Comparison of ENCODE assay signal across 8 cellular contexts in genomic region chr9:36873247-36873875, GRCh38.
DNase-seq lines count a peak whose midpoint lies in the region; ATAC-seq and TF ChIP-seq lines count a peak whose summit lies in the region.

No MANE protein-coding gene starts in this region.

- no peaks in the 10 kb centered on the region for H4K20me1 ChIP-seq in SK-N-SH (ENCODE audit: insufficient read depth)

- no peak overlapping the region for H2AFZ ChIP-seq in SK-N-SH (ENCODE audit: low read depth)

- no peaks in the 10 kb centered on the region for H3K9me3 ChIP-seq in SK-N-SH
- no peaks in the 10 kb centered on the region for H3K9me3 ChIP-seq in gastrocnemius medialis

- H3K27ac Mint-ChIP-seq in activated naive CD4-positive, alpha-beta T cell treated with anti-CD3 and anti-CD28 coated beads, Interleukin-2, amount 50 U/mL, for 72 hours, result no peak overlapping the region

- no peaks in the 10 kb centered on the region for H3K9me2 ChIP-seq in SK-N-SH

- H3K9ac ChIP-seq in SK-N-SH, result no peak overlapping the region

- TF ChIP-seq RAD21 in SK-N-SH (IDR thresholded peaks at IDR 0.05; ENCODE audit: low read length), result peak; percentile 89

- H3K27ac ChIP-seq in SK-N-SH (ENCODE audit: low read depth in 2 of 2, low read length in 1 of 2), result no peak overlapping the region
- H3K27ac ChIP-seq in gastrocnemius medialis, result no peak overlapping the region

- ATAC-seq in GM18517 (IDR thresholded peaks at IDR 0.05; ENCODE audit: unreplicated experiment) (peak; percentile 66), left cardiac atrium (peak; percentile 57 to 78), gastrocnemius medialis (peak; percentile 71 to 81)
- ATAC-seq in activated naive CD4-positive, alpha-beta T cell treated with anti-CD3 and anti-CD28 coated beads, Interleukin-2, amount 50 U/mL, for 72 hours, result peak; percentile 90 to 94

- WGBS in SK-N-SH (ENCODE audit: low lambda C conversion rate), result 45% methylated on average over 7 of the region's 8 CpGs

- peak; percentile 78 for DNase-seq in AG08395 (ENCODE audit: low spot score)
- peak; percentile 63 for DNase-seq in Jurkat, Clone E6-1 (ENCODE audit: low read depth, low spot score)
- peak; percentile 86 for DNase-seq in SK-N-SH
- DNase-seq in activated naive CD4-positive, alpha-beta T cell treated with anti-CD3 and anti-CD28 coated beads, Interleukin-2, amount 50 U/mL, for 72 hours (ENCODE audit: low spot score in 2 of 2), result peak; percentile 66 to 77
- DNase-seq in left cardiac atrium, result peak; percentile 73
- peak; percentile 29 to 44 for DNase-seq in gastrocnemius medialis
- no peak for DNase-seq in mesenteric fat pad (ENCODE audit: low spot score)

- H3K79me2 ChIP-seq in SK-N-SH (ENCODE audit: insufficient read depth), result no peaks in the 10 kb centered on the region

- no peaks in the 10 kb centered on the region for H3K36me3 Mint-ChIP-seq in activated naive CD4-positive, alpha-beta T cell treated with anti-CD3 and anti-CD28 coated beads, Interleukin-2, amount 50 U/mL, for 72 hours

- intact Hi-C loops in left cardiac atrium (cut with DNase I) (no loop called here), gastrocnemius medialis (cut with DNase I; ENCODE audit: low total_unique reads) (loop anchor here (5.0 kb wide), 1 partner anchor 454 kb away; no protein-coding TSS in a partner anchor)

- TF ChIP-seq CTCF in SK-N-SH (IDR thresholded peaks at IDR 0.05) (peak; percentile 92), gastrocnemius medialis (IDR thresholded peaks at IDR 0.05 in 4 of 5, conservative IDR thresholded peaks at IDR 0.05 in 1 of 5) (peak; percentile 60 to 86 (median 75))

- H3K9me3 Mint-ChIP-seq in activated naive CD4-positive, alpha-beta T cell treated with anti-CD3 and anti-CD28 coated beads, Interleukin-2, amount 50 U/mL, for 72 hours, result no peaks in the 10 kb centered on the region

- in situ Hi-C loops in gastrocnemius medialis (cut with MboI; ENCODE audit: low sequenced_read_pairs in 4 of 4), result no loop called here

- CTCF ChIA-PET in SK-N-SH (lab: Yijun Ruan, JAX), result interaction anchor here (0.5 to 4.8 kb wide), 96 partner anchors 10 to 689 kb away, joined by 3 to 68 read pairs (median 4); partner anchors contain the start of gene ZCCHC7

- H3F3A ChIP-seq in SK-N-SH (replicated peaks; ENCODE audit: insufficient read depth), result no peaks in the 10 kb centered on the region

- POLR2A ChIA-PET in SK-N-SH (lab: Yijun Ruan, JAX), result interaction anchor here (1.1 kb wide), 1 partner anchor 247 kb away, joined by 3 read pairs; the partner anchor contains the start of gene ZCCHC7

- no peak overlapping the region for H3K4me3 ChIP-seq in Jurkat, Clone E6-1 (ENCODE audit: low read length)
- H3K4me3 ChIP-seq in SK-N-SH (ENCODE audit: low read depth in 2 of 2, low read length in 1 of 2) (no peak overlapping the region; a peak in 1 of 4 replicates), gastrocnemius medialis (no peak overlapping the region)

- H3K4me2 ChIP-seq in SK-N-SH, result no peak overlapping the region

- H3K36me3 ChIP-seq in SK-N-SH (replicated peaks in 1 of 2; ENCODE audit: control insufficient read depth in 1 of 2, insufficient read depth in 2 of 2, low read length in 1 of 2) (no peaks in the 10 kb centered on the region), gastrocnemius medialis (no peaks in the 10 kb centered on the region)

- peaks cover 18% of the 10 kb centered on the region; the same call in 1 of the 2 replicates for H3K27me3 ChIP-seq in SK-N-SH (ENCODE audit: insufficient read depth)
- no peaks in the 10 kb centered on the region for H3K27me3 ChIP-seq in gastrocnemius medialis

- no peak for TF ChIP-seq POLR2A in gastrocnemius medialis (IDR thresholded peaks at IDR 0.05)

- no peak for TF ChIP-seq EP300 in SK-N-SH (IDR thresholded peaks at IDR 0.05; ENCODE audit: borderline replicate concordance in 1 of 2, low read depth in 1 of 2, low read length in 1 of 2)

- H3K4me1 ChIP-seq in SK-N-SH (ENCODE audit: control insufficient read depth in 1 of 2, insufficient read depth in 2 of 2, low read depth in 1 of 2, low read length in 1 of 2) (peaks cover 0 to 5% of the 10 kb centered on the region in 2 experiments; a peak in 1 of 4 replicates), gastrocnemius medialis (no peaks in the 10 kb centered on the region)

TF ChIP-seq in SK-N-SH, 30 proteins besides CTCF, POLR2A, EP300 and RAD21:
- TF ChIP-seq ELF1 (IDR thresholded peaks at IDR 0.05), result no peak
- TF ChIP-seq SMC3 (IDR thresholded peaks at IDR 0.05; ENCODE audit: low read depth, low read length), result peak; percentile 85
- no peak for TF ChIP-seq TAF1 (IDR thresholded peaks at IDR 0.05; ENCODE audit: borderline replicate concordance, low read depth, low read length)
TF ChIP-seq in SK-N-SH: peak in this region for 1.
